37 cellular contexts compared by ENCODE assay signal in genomic region chr21:40731206-40731605, GRCh38.
"Had no signal": no experiment of that assay in that cellular context is flagged by ENCODE, and none has a peak within 500 bp of the region (broad histone marks: within the 10 kb centered on the region; RNA-seq: fewer than 3 reads in every experiment).

No MANE protein-coding gene starts in this region.

- H3K4me3 Mint-ChIP-seq: activated B cell treated with CpG ODN at 0.5 μM for 24 hours; activated CD4-positive, alpha-beta memory T cell treated with anti-CD3 and anti-CD28 coated beads for 36 hours; activated CD4-positive, alpha-beta T cell treated with anti-CD3 and anti-CD28 coated beads, Interleukin-2, amount 10 ng/mL, durations not matched to agents 24 days and 14 days; activated CD8-positive, alpha-beta T cell treated with anti-CD3 and anti-CD28 coated beads for 36 hours; activated naive CD4-positive, alpha-beta T cell treated with anti-CD3 and anti-CD28 coated beads for 36 hours; activated naive CD8-positive, alpha-beta T cell treated with anti-CD3 and anti-CD28 coated beads for 36 hours; activated T-cell treated with anti-CD3 and anti-CD28 coated beads, Interleukin-2, amount 50 U/mL, for 4 hours; activated T-cell treated with anti-CD3 and anti-CD28 coated beads, Interleukin-2, amount 50 U/mL, for 72 hours; activated T-helper 1 cell treated with anti-CD3 and anti-CD28 coated beads, Interleukin-12 subunit alpha, Interleukin-12 subunit beta, Interleukin-2, Interleukin-4 antibody, amounts not matched to agents 30 ng/mL and 10 ng/mL and 1 ng/mL, durations not matched to agents 14 hours and 24 hours and 36 hours; activated T-helper 17 cell treated with anti-CD3 and anti-CD28 coated beads, Interleukin-2, amount 50 U/mL, for 72 hours; brain; central memory CD8-positive, alpha-beta T cell; T-helper 1 cell treated with Interleukin-12 subunit alpha and Interleukin-12 subunit beta and Interleukin-4 antibody, amounts not matched to agents 30 μg/mL and 1 μg/mL, for 36 hours; T-helper 2 cell treated with Interferon-gamma antibody and Interleukin-4, amounts not matched to agents 5 μg/mL and 100 μg/mL, for 36 hours had no signal

- H3K4me1 ChIP-seq: adrenal gland, ascending aorta had no signal

- H3K27me3 ChIP-seq: adrenal gland, ascending aorta, cardiac muscle cell had no signal

- H3K27ac Mint-ChIP-seq: activated B cell treated with CpG ODN at 0.5 μM for 24 hours; activated CD4-positive, alpha-beta memory T cell treated with anti-CD3 and anti-CD28 coated beads for 36 hours; activated CD4-positive, alpha-beta T cell treated with anti-CD3 and anti-CD28 coated beads, Interleukin-2, amount 10 ng/mL, durations not matched to agents 24 days and 14 days; activated CD8-positive, alpha-beta T cell treated with anti-CD3 and anti-CD28 coated beads for 36 hours; activated naive CD4-positive, alpha-beta T cell treated with anti-CD3 and anti-CD28 coated beads for 36 hours; activated naive CD4-positive, alpha-beta T cell treated with anti-CD3 and anti-CD28 coated beads, Interleukin-2, amount 50 U/mL, for 72 hours; activated naive CD8-positive, alpha-beta T cell treated with anti-CD3 and anti-CD28 coated beads for 36 hours; activated T-cell treated with anti-CD3 and anti-CD28 coated beads, Interleukin-2, amount 50 U/mL, for 72 hours; activated T-helper 1 cell treated with anti-CD3 and anti-CD28 coated beads, Interleukin-12 subunit alpha, Interleukin-12 subunit beta, Interleukin-2, Interleukin-4 antibody, amounts not matched to agents 30 ng/mL and 10 ng/mL and 1 ng/mL, durations not matched to agents 14 hours and 24 hours and 36 hours; activated T-helper 17 cell treated with anti-CD3 and anti-CD28 coated beads, Interleukin-2, amount 50 U/mL, for 72 hours; T-helper 1 cell treated with Interleukin-12 subunit alpha and Interleukin-12 subunit beta and Interleukin-4 antibody, amounts not matched to agents 30 μg/mL and 1 μg/mL, for 36 hours; T-helper 2 cell treated with Interferon-gamma antibody and Interleukin-4, amounts not matched to agents 5 μg/mL and 100 μg/mL, for 36 hours had no signal

- H3K4me1 Mint-ChIP-seq: activated B cell treated with CpG ODN at 0.5 μM for 24 hours; activated CD4-positive, alpha-beta T cell treated with anti-CD3 and anti-CD28 coated beads, Interleukin-2, amount 10 ng/mL, durations not matched to agents 24 days and 14 days; activated naive CD8-positive, alpha-beta T cell treated with anti-CD3 and anti-CD28 coated beads for 36 hours; activated T-helper 17 cell treated with anti-CD3 and anti-CD28 coated beads, Interleukin-2, amount 50 U/mL, for 72 hours; central memory CD8-positive, alpha-beta T cell had no signal

- H3K4me3 ChIP-seq: adrenal gland, ascending aorta, cardiac muscle cell had no signal

- H3K9me3 Mint-ChIP-seq: activated B cell treated with CpG ODN at 0.5 μM for 24 hours; activated CD4-positive, alpha-beta memory T cell treated with anti-CD3 and anti-CD28 coated beads for 36 hours; activated CD4-positive, alpha-beta T cell treated with anti-CD3 and anti-CD28 coated beads, Interleukin-2, amount 10 ng/mL, durations not matched to agents 24 days and 14 days; activated CD8-positive, alpha-beta T cell treated with anti-CD3 and anti-CD28 coated beads for 36 hours; activated naive CD4-positive, alpha-beta T cell treated with anti-CD3 and anti-CD28 coated beads for 36 hours; activated naive CD4-positive, alpha-beta T cell treated with anti-CD3 and anti-CD28 coated beads, Interleukin-2, amount 50 U/mL, for 72 hours; activated naive CD8-positive, alpha-beta T cell treated with anti-CD3 and anti-CD28 coated beads for 36 hours; activated T-cell treated with anti-CD3 and anti-CD28 coated beads, Interleukin-2, amount 50 U/mL, for 4 hours; activated T-cell treated with anti-CD3 and anti-CD28 coated beads, Interleukin-2, amount 50 U/mL, for 72 hours; activated T-helper 17 cell treated with anti-CD3 and anti-CD28 coated beads, Interleukin-2, amount 50 U/mL, for 72 hours; T-helper 1 cell treated with Interleukin-12 subunit alpha and Interleukin-12 subunit beta and Interleukin-4 antibody, amounts not matched to agents 30 μg/mL and 1 μg/mL, for 36 hours; T-helper 2 cell treated with Interferon-gamma antibody and Interleukin-4, amounts not matched to agents 5 μg/mL and 100 μg/mL, for 36 hours had no signal

- H3K27ac ChIP-seq: adrenal gland, ascending aorta, cardiac muscle cell, VCaP had no signal

- H3K9me3 ChIP-seq: adrenal gland, ascending aorta had no signal

- DNase-seq: activated B cell treated with CpG ODN at 0.5 μM for 24 hours; activated CD4-positive, alpha-beta memory T cell treated with anti-CD3 and anti-CD28 coated beads for 36 hours; activated CD4-positive, alpha-beta T cell treated with anti-CD3 and anti-CD28 coated beads for 4 hours; activated CD4-positive, alpha-beta T cell treated with anti-CD3 and anti-CD28 coated beads, Interleukin-2, amount 10 ng/mL, durations not matched to agents 24 days and 14 days; activated CD4-positive, alpha-beta T cell treated with anti-CD3 and anti-CD28 coated beads, Interleukin-2, amount 50 U/mL, for 1 hour; activated CD4-positive, alpha-beta T cell treated with anti-CD3 and anti-CD28 coated beads, Interleukin-2, amount 50 U/mL, for 4 hours; activated CD4-positive, CD25-positive, alpha-beta regulatory T cell treated with anti-CD3 and anti-CD28 coated beads, Interleukin-2, amount 50 U/mL, for 72 hours; activated CD8-positive, alpha-beta memory T cell treated with anti-CD3 and anti-CD28 coated beads, Interleukin-2, amount 50 U/mL, for 4 hours; activated CD8-positive, alpha-beta T cell treated with anti-CD3 and anti-CD28 coated beads for 36 hours; activated effector memory CD4-positive, alpha-beta T cell treated with anti-CD3 and anti-CD28 coated beads, Interleukin-2, amount 50 U/mL, for 16 hours; activated gamma-delta T cell treated with Interleukin-2 at 50 U/mL for 16 hours; activated naive CD4-positive, alpha-beta T cell; activated naive CD4-positive, alpha-beta T cell treated with anti-CD3 and anti-CD28 coated beads for 36 hours; activated naive CD4-positive, alpha-beta T cell treated with anti-CD3 and anti-CD28 coated beads, Interleukin-2, amount 50 U/mL, for 16 hours; activated naive CD8-positive, alpha-beta T cell treated with anti-CD3 and anti-CD28 coated beads for 36 hours; activated T-cell treated with anti-CD3 and anti-CD28 coated beads for 4 hours; activated T-cell treated with anti-CD3 and anti-CD28 coated beads, Interleukin-2, amount 50 U/mL, for 1 hour; activated T-cell treated with anti-CD3 and anti-CD28 coated beads, Interleukin-2, amount 50 U/mL, for 4 hours; activated T-cell treated with anti-CD3 and anti-CD28 coated beads, Interleukin-2, amount 50 U/mL, for 72 hours; adrenal gland; amygdala; anterior cingulate cortex; caudate nucleus; cerebellar nuclear complex; T-helper 1 cell; T-helper 2 cell; T-helper 9 cell had no signal

- H3K27me3 Mint-ChIP-seq: activated B cell treated with CpG ODN at 0.5 μM for 24 hours; activated CD4-positive, alpha-beta memory T cell treated with anti-CD3 and anti-CD28 coated beads for 36 hours; activated CD4-positive, alpha-beta T cell treated with anti-CD3 and anti-CD28 coated beads, Interleukin-2, amount 10 ng/mL, durations not matched to agents 24 days and 14 days; central memory CD8-positive, alpha-beta T cell had no signal

- H3K36me3 Mint-ChIP-seq: activated CD4-positive, alpha-beta memory T cell treated with anti-CD3 and anti-CD28 coated beads for 36 hours; activated naive CD4-positive, alpha-beta T cell treated with anti-CD3 and anti-CD28 coated beads, Interleukin-2, amount 50 U/mL, for 72 hours; activated naive CD8-positive, alpha-beta T cell treated with anti-CD3 and anti-CD28 coated beads for 36 hours; brain had no signal

- H3K36me3 ChIP-seq: adrenal gland, ascending aorta, cardiac muscle cell had no signal
